Comparison of ENCODE assay signal across 1 cellular context in the genomic region with DNA sequence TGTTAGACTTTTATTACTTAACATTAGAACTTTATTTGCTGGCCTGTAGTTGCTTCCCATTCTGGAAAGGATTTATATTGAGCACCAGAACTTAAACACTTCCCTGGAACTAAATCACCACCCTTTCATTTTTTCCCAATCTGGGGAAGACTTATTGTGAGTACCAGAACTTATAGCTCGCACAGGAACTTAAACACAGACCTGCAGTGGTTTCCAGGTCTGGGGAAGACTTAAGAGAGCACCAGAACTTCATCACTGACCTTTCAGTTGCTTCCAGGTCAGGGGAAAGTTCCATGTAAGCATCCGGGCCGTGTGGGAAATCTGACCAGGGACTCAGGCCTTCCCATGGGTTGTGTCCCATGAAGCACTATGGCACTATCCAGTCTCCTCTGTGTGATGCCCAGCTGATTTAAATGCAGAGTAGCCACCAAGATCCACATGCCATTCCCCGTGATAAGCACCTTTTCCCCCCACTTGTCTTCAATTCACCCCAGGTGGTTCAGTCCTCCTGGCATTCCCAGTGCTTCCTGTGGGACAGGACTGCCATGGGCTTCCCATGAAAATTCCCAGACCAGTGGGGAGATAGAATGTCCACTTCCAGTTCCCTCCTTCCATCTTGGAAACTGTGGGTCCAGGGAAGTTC.
TF ChIP-seq lines count a peak whose summit lies in the region.

No MANE protein-coding gene starts in this region.

TF ChIP-seq in HCT116, 20 proteins besides CTCF, POLR2A, EP300 and RAD21 (continued from another document):
- peak; percentile 90 for TF ChIP-seq SP1 (IDR thresholded peaks at IDR 0.05; ENCODE audit: low read depth)
- peak; percentile 65 for TF ChIP-seq SIN3A (IDR thresholded peaks at IDR 0.05; ENCODE audit: low read depth)
- no peak for TF ChIP-seq EZH2phosphoT487 (IDR thresholded peaks at IDR 0.05; ENCODE audit: borderline replicate concordance)
- TF ChIP-seq POLR2AphosphoS5 (IDR thresholded peaks at IDR 0.05; ENCODE audit: low read depth, low read length): peak; percentile 80
- TF ChIP-seq EGR1 (IDR thresholded peaks at IDR 0.05; ENCODE audit: low read depth): peak; percentile 75
- no peak for TF ChIP-seq ZNF274 (IDR thresholded peaks at IDR 0.05; ENCODE audit: low read depth, low read length)
- TF ChIP-seq TCF7L2 (IDR thresholded peaks at IDR 0.05; ENCODE audit: borderline replicate concordance, extremely low read depth, insufficient read depth, insufficient read length): peak; percentile 40
- peak; percentile 32; the same call in 1 of the 2 replicates for TF ChIP-seq ZFX (IDR thresholded peaks at IDR 0.05)
- TF ChIP-seq, protein P1, sequence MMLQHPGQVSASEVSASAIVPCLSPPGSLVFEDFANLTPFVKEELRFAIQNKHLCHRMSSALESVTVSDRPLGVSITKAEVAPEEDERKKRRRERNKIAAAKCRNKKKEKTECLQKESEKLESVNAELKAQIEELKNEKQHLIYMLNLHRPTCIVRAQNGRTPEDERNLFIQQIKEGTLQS (IDR thresholded peaks at IDR 0.05): no peak
- peak; percentile 61 for TF ChIP-seq ELF1 (IDR thresholded peaks at IDR 0.05; ENCODE audit: borderline replicate concordance, low read depth)
- peak; percentile 69 for TF ChIP-seq JUND (IDR thresholded peaks at IDR 0.05)
- TF ChIP-seq, protein P2, sequence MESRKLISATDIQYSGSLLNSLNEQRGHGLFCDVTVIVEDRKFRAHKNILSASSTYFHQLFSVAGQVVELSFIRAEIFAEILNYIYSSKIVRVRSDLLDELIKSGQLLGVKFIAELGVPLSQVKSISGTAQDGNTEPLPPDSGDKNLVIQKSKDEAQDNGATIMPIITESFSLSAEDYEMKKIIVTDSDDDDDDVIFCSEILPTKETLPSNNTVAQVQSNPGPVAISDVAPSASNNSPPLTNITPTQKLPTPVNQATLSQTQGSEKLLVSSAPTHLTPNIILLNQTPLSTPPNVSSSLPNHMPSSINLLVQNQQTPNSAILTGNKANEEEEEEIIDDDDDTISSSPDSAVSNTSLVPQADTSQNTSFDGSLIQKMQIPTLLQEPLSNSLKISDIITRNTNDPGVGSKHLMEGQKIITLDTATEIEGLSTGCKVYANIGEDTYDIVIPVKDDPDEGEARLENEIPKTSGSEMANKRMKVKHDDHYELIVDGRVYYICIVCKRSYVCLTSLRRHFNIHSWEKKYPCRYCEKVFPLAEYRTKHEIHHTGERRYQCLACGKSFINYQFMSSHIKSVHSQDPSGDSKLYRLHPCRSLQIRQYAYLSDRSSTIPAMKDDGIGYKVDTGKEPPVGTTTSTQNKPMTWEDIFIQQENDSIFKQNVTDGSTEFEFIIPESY (IDR thresholded peaks at IDR 0.05; ENCODE audit: extremely low read depth, insufficient replicate concordance, low read length): peak; percentile 86
- TF ChIP-seq, protein P3, sequence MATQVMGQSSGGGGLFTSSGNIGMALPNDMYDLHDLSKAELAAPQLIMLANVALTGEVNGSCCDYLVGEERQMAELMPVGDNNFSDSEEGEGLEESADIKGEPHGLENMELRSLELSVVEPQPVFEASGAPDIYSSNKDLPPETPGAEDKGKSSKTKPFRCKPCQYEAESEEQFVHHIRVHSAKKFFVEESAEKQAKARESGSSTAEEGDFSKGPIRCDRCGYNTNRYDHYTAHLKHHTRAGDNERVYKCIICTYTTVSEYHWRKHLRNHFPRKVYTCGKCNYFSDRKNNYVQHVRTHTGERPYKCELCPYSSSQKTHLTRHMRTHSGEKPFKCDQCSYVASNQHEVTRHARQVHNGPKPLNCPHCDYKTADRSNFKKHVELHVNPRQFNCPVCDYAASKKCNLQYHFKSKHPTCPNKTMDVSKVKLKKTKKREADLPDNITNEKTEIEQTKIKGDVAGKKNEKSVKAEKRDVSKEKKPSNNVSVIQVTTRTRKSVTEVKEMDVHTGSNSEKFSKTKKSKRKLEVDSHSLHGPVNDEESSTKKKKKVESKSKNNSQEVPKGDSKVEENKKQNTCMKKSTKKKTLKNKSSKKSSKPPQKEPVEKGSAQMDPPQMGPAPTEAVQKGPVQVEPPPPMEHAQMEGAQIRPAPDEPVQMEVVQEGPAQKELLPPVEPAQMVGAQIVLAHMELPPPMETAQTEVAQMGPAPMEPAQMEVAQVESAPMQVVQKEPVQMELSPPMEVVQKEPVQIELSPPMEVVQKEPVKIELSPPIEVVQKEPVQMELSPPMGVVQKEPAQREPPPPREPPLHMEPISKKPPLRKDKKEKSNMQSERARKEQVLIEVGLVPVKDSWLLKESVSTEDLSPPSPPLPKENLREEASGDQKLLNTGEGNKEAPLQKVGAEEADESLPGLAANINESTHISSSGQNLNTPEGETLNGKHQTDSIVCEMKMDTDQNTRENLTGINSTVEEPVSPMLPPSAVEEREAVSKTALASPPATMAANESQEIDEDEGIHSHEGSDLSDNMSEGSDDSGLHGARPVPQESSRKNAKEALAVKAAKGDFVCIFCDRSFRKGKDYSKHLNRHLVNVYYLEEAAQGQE (IDR thresholded peaks at IDR 0.05; ENCODE audit: low read depth): no peak
- TF ChIP-seq YY1 (IDR thresholded peaks at IDR 0.05; ENCODE audit: extremely low read depth, insufficient replicate concordance, low read depth, low read length): peak; percentile 90
- TF ChIP-seq, protein P4, sequence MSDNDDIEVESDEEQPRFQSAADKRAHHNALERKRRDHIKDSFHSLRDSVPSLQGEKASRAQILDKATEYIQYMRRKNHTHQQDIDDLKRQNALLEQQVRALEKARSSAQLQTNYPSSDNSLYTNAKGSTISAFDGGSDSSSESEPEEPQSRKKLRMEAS (IDR thresholded peaks at IDR 0.05): peak; percentile 64; the same call in 1 of the 2 replicates
- no peak for TF ChIP-seq EZH2 (IDR thresholded peaks at IDR 0.05)
- peak; percentile 99 for TF ChIP-seq CBX3 (IDR thresholded peaks at IDR 0.05; ENCODE audit: low read depth)
